In the genomic region with DNA sequence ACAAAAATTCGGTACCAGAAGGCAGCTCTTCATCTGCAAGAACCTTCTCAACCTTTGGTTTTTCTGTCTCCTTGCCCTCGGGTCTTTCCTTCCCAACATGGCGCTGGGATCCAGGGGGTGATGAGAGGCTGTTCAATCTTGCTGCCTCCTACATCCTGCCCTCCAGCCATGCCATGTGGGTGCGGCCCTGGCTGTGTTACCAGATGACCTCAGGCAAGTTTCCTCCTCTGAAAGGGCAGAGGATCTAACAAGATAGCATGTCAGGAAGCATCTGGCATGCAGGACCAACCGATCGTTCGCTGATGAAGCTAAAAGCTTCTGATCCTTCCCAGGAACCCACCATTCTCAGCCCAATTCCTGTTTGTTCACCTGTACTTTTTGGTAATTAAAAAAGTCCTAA, we compare ENCODE assay signal across 11 cellular contexts. TPM values are rescaled to one million over a fixed set of nuclear protein-coding genes. Genes with fewer than 3 reads are reported as not detected.
DNase-seq lines count a peak whose midpoint lies in the region; ATAC-seq and TF ChIP-seq lines count a peak whose summit lies in the region.
"Had no signal": no experiment of that assay in that cellular context is flagged by ENCODE, and none has a peak within 500 bp of the region (broad histone marks: within the 10 kb centered on the region; RNA-seq: fewer than 3 reads in every experiment).

No MANE protein-coding gene starts in this region.

- H3K4me1 Mint-ChIP-seq in CD4-positive, alpha-beta T cell (ENCODE audit: low read depth) = peaks cover 15% of the 10 kb centered on the region
- peaks cover 13 to 22% of the 10 kb centered on the region in 2 donors for H3K4me1 Mint-ChIP-seq in natural killer cell
- H3K4me1 Mint-ChIP-seq in activated T-helper 2 cell treated with anti-CD3 and anti-CD28 coated beads, Interferon-gamma antibody, Interleukin-2, Interleukin-4, amounts not matched to agents 10 μg/mL and 5 μg/mL and 100 μg/mL, durations not matched to agents 14 hours and 24 hours and 36 hours (ENCODE audit: low read depth) = peaks cover 10% of the 10 kb centered on the region

- peak overlapping the region; percentile 34 for H3K4me3 Mint-ChIP-seq in CD4-positive, alpha-beta T cell
- H3K4me3 Mint-ChIP-seq in natural killer cell = peak overlapping the region; percentile 73
- no peak overlapping the region for H3K4me3 Mint-ChIP-seq in activated T-helper 2 cell treated with anti-CD3 and anti-CD28 coated beads, Interferon-gamma antibody, Interleukin-2, Interleukin-4, amounts not matched to agents 10 μg/mL and 5 μg/mL and 100 μg/mL, durations not matched to agents 14 hours and 24 hours and 36 hours (ENCODE audit: low read depth)

- H3K9me3 Mint-ChIP-seq in CD4-positive, alpha-beta T cell = no peaks in the 10 kb centered on the region
- H3K9me3 Mint-ChIP-seq in natural killer cell = no peaks in the 10 kb centered on the region
- no peaks in the 10 kb centered on the region for H3K9me3 Mint-ChIP-seq in activated T-helper 2 cell treated with anti-CD3 and anti-CD28 coated beads, Interferon-gamma antibody, Interleukin-2, Interleukin-4, amounts not matched to agents 10 μg/mL and 5 μg/mL and 100 μg/mL, durations not matched to agents 14 hours and 24 hours and 36 hours

- POLR2A ChIA-PET in CD4-positive, alpha-beta T cell (lab: Charles Lee) = interaction anchor here (0.9 kb wide), 1 partner anchor 32 kb away, joined by 3 read pairs; no protein-coding TSS in a partner anchor

- CTCF ChIA-PET in CD4-positive, alpha-beta T cell (lab: Charles Lee) = no interaction called here

- no peaks in the 10 kb centered on the region for H3K9me3 ChIP-seq in CD4-positive, alpha-beta T cell (ENCODE audit: control insufficient read depth, low read length)
- H3K9me3 ChIP-seq: prostate gland had no signal

- no peak overlapping the region for H3K4me3 ChIP-seq in HL-60 (replicated peaks; ENCODE audit: insufficient read depth, low read length)
- H3K4me3 ChIP-seq: prostate gland had no signal

- ATAC-seq in CD4-positive, alpha-beta T cell (ENCODE audit: poor library complexity) = no peak
- peak in 2 of 3 donors; percentile 22 to 24 for ATAC-seq in natural killer cell
- ATAC-seq in GM18870 (IDR thresholded peaks at IDR 0.05; ENCODE audit: unreplicated experiment) = no peak

- DNase-seq in CD4-positive, alpha-beta T cell = no peak
- DNase-seq in HL-60 (ENCODE audit: low read depth in 1 of 2, low spot score in 1 of 2) (peak; percentile 8 to 28), dermis blood vessel endothelial cell (peak; percentile 69), natural killer cell (no peak), NCI-H1092 treated with DMSO at 0.1 percent for 48 hours (lab: John Stamatoyannopoulos, UW) (no peak), cerebellar nuclear complex (lab: John Stamatoyannopoulos, UW) (no peak)
- DNase-seq in activated T-helper 2 cell treated with anti-CD3 and anti-CD28 coated beads, Interferon-gamma antibody, Interleukin-2, Interleukin-4, amounts not matched to agents 10 μg/mL and 5 μg/mL and 100 μg/mL, durations not matched to agents 14 hours and 24 hours and 36 hours (ENCODE audit: low spot score) = no peak
- DNase-seq: amniotic stem cell, NCI-H1417 had no signal

- peaks cover 40% of the 10 kb centered on the region for H3K36me3 Mint-ChIP-seq in CD4-positive, alpha-beta T cell (ENCODE audit: low read depth)
- peaks cover 22% of the 10 kb centered on the region for H3K36me3 Mint-ChIP-seq in natural killer cell
- H3K36me3 Mint-ChIP-seq in activated T-helper 2 cell treated with anti-CD3 and anti-CD28 coated beads, Interferon-gamma antibody, Interleukin-2, Interleukin-4, amounts not matched to agents 10 μg/mL and 5 μg/mL and 100 μg/mL, durations not matched to agents 14 hours and 24 hours and 36 hours (ENCODE audit: low read depth) = peaks cover 30% of the 10 kb centered on the region

- intact Hi-C loops in CD4-positive, alpha-beta T cell (cut with DNase I, micrococcal nuclease) = no loop called here
- intact Hi-C loops in natural killer cell (cut with micrococcal nuclease) = loop anchor here (5.0 kb wide), 1 partner anchor 34 kb away; no protein-coding TSS in a partner anchor
- intact Hi-C loops in activated T-helper 2 cell treated with anti-CD3 and anti-CD28 coated beads, Interferon-gamma antibody, Interleukin-2, Interleukin-4, amounts not matched to agents 10 μg/mL and 5 μg/mL and 100 μg/mL, durations not matched to agents 14 hours and 24 hours and 36 hours (cut with micrococcal nuclease) = no loop called here

- H3K27me3 ChIP-seq in CD4-positive, alpha-beta T cell (ENCODE audit: control insufficient read depth, insufficient read depth, low read length) = no peaks in the 10 kb centered on the region
- peaks cover 29% of the 10 kb centered on the region for H3K27me3 ChIP-seq in HL-60 (ENCODE audit: insufficient read depth, poor library complexity, severe bottlenecking)

- no peak overlapping the region for H3K27ac Mint-ChIP-seq in CD4-positive, alpha-beta T cell
- H3K27ac Mint-ChIP-seq in natural killer cell = peak overlapping the region; percentile 72 to 82
- no peak overlapping the region for H3K27ac Mint-ChIP-seq in activated T-helper 2 cell treated with anti-CD3 and anti-CD28 coated beads, Interferon-gamma antibody, Interleukin-2, Interleukin-4, amounts not matched to agents 10 μg/mL and 5 μg/mL and 100 μg/mL, durations not matched to agents 14 hours and 24 hours and 36 hours

- TF ChIP-seq CTCF in CD4-positive, alpha-beta T cell (IDR thresholded peaks at IDR 0.05) = no peak
- TF ChIP-seq CTCF in HL-60 (IDR thresholded peaks at IDR 0.05; ENCODE audit: insufficient read depth, low read length) (no peak), natural killer cell (IDR thresholded peaks at IDR 0.05) (no peak)

- H3K27me3 Mint-ChIP-seq in CD4-positive, alpha-beta T cell = peaks cover 13% of the 10 kb centered on the region
- peaks cover 68 to 79% of the 10 kb centered on the region in 2 donors for H3K27me3 Mint-ChIP-seq in natural killer cell (ENCODE audit: low read depth in 2 of 2)
- H3K27me3 Mint-ChIP-seq in activated T-helper 2 cell treated with anti-CD3 and anti-CD28 coated beads, Interferon-gamma antibody, Interleukin-2, Interleukin-4, amounts not matched to agents 10 μg/mL and 5 μg/mL and 100 μg/mL, durations not matched to agents 14 hours and 24 hours and 36 hours (ENCODE audit: low read depth) = peaks cover 14% of the 10 kb centered on the region

- H3K27ac ChIP-seq in CD4-positive, alpha-beta T cell (ENCODE audit: low read depth, low read length) = no peak overlapping the region
- no peak overlapping the region for H3K27ac ChIP-seq in HL-60 (replicated peaks)
- H3K27ac ChIP-seq: prostate gland had no signal

RNA-seq across cellular contexts. Expression of a gene that starts 36.8 kb away (rescaled TPM):
- total RNA-seq in CD4-positive, alpha-beta T cell = under 1 TPM; 0.08 to 0.17 TPM
- total RNA-seq in dermis blood vessel endothelial cell (141 and 300 TPM in 2 replicates), natural killer cell (not detected)
- total RNA-seq in activated T-helper 2 cell treated with anti-CD3 and anti-CD28 coated beads, Interferon-gamma antibody, Interleukin-2, Interleukin-4, amounts not matched to agents 10 μg/mL and 5 μg/mL and 100 μg/mL, durations not matched to agents 14 hours and 24 hours and 36 hours = 0.44 and 0.59 TPM in 2 replicates

Comparison
In these comparisons a context has a peak if more than half of its experiments do, and no peak if none do; other contexts are left out.
1. ATAC-seq: peak in natural killer cell (2 of 3); none in CD4-positive, alpha-beta T cell (single experiment) and GM18870 (single experiment).
2. DNase-seq: peak in HL-60 (2 of 2) and dermis blood vessel endothelial cell (single experiment); none in CD4-positive, alpha-beta T cell (0 of 10), natural killer cell (single experiment), NCI-H1092 treated with DMSO at 0.1 percent for 48 hours (single experiment), activated T-helper 2 cell treated with anti-CD3 and anti-CD28 coated beads, Interferon-gamma antibody, Interleukin-2, Interleukin-4, amounts not matched to agents 10 μg/mL and 5 μg/mL and 100 μg/mL, durations not matched to agents 14 hours and 24 hours and 36 hours (single experiment) and cerebellar nuclear complex (0 of 2).
3. H3K27ac Mint-ChIP-seq: peak in natural killer cell (2 of 2); none in CD4-positive, alpha-beta T cell (single experiment) and activated T-helper 2 cell treated with anti-CD3 and anti-CD28 coated beads, Interferon-gamma antibody, Interleukin-2, Interleukin-4, amounts not matched to agents 10 μg/mL and 5 μg/mL and 100 μg/mL, durations not matched to agents 14 hours and 24 hours and 36 hours (single experiment).
4. RNA of a gene that starts 36.8 kb away (total RNA-seq): 141 to 300 TPM in dermis blood vessel endothelial cell; 0.44 to 0.59 TPM in activated T-helper 2 cell treated with anti-CD3 and anti-CD28 coated beads, Interferon-gamma antibody, Interleukin-2, Interleukin-4, amounts not matched to agents 10 μg/mL and 5 μg/mL and 100 μg/mL, durations not matched to agents 14 hours and 24 hours and 36 hours, 0.08 to 0.17 TPM in CD4-positive, alpha-beta T cell and not detected in natural killer cell; every median in the first group is over 10 times any median in the second.